Comparison of ENCODE assay signal across 1 cellular context in genomic region chr1:17011439-17012307, GRCh38.
TF ChIP-seq lines count a peak whose summit lies in the region.

Gene ATP13A2, minus strand, starts transcription at chr1:17011928. Its CDS starts 190 bp downstream, at chr1:17011738.

TF ChIP-seq in H1, 55 proteins besides CTCF, POLR2A, EP300 and RAD21:
- TF ChIP-seq TBP (IDR thresholded peaks at IDR 0.05; ENCODE audit: low read depth, low read length) (no peak), TEAD4 (IDR thresholded peaks at IDR 0.05; ENCODE audit: low read depth, low read length) (no peak), POU5F1 (IDR thresholded peaks at IDR 0.05; ENCODE audit: low read depth, low read length) (no peak), RBBP5 (IDR thresholded peaks at IDR 0.05; ENCODE audit: borderline replicate concordance, low read depth, low read length) (no peak), SP2 (IDR thresholded peaks at IDR 0.05; ENCODE audit: low read length) (no peak), TCF12 (IDR thresholded peaks at IDR 0.05; ENCODE audit: low read depth, low read length) (no peak), CREB1 (IDR thresholded peaks at IDR 0.05) (peak; percentile 77), NANOG (IDR thresholded peaks at IDR 0.05; ENCODE audit: insufficient read depth, low read depth, low read length, poor library complexity, severe bottlenecking) (no peak), CBX5 (IDR thresholded peaks at IDR 0.05; ENCODE audit: low read depth, low read length) (no peak), CHD7 (IDR thresholded peaks at IDR 0.05; ENCODE audit: insufficient replicate concordance, low read length) (no peak), CHD1 (IDR thresholded peaks at IDR 0.05; ENCODE audit: low read depth, low read length) (no peak), SP4 (IDR thresholded peaks at IDR 0.05; ENCODE audit: low read length) (no peak), BRCA1 (IDR thresholded peaks at IDR 0.05; ENCODE audit: low read depth, low read length) (no peak), SP1 (IDR thresholded peaks at IDR 0.05; ENCODE audit: low read depth, low read length) (peak; percentile 43; the same call in 1 of the 2 replicates), CEBPB (IDR thresholded peaks at IDR 0.05; ENCODE audit: low read depth, low read length) (no peak), PHF8 (conservative IDR thresholded peaks at IDR 0.05; ENCODE audit: low read depth, low read length) (peak; percentile 27; the same call in 1 of the 2 replicates), POLR2AphosphoS5 (IDR thresholded peaks at IDR 0.05; ENCODE audit: low read depth, low read length) (peak; percentile 31; the same call in 1 of the 2 replicates), JUN (IDR thresholded peaks at IDR 0.05; ENCODE audit: low read depth, low read length) (no peak), EGR1 (IDR thresholded peaks at IDR 0.05; ENCODE audit: borderline replicate concordance, low read depth, low read length) (no peak), CHD2 (IDR thresholded peaks at IDR 0.05; ENCODE audit: low read length) (no peak), SIN3A (conservative IDR thresholded peaks at IDR 0.05 in 1 of 2, IDR thresholded peaks at IDR 0.05 in 1 of 2; ENCODE audit: low read depth in 1 of 2, low read length in 2 of 2) (peak; percentile 0 to 16; a peak in 2 of 4 replicates), NRF1 (IDR thresholded peaks at IDR 0.05; ENCODE audit: low read depth, low read length) (no peak), MAX (IDR thresholded peaks at IDR 0.05) (peak; percentile 61), BACH1 (IDR thresholded peaks at IDR 0.05; ENCODE audit: low read length) (no peak), KDM4A (IDR thresholded peaks at IDR 0.05; ENCODE audit: low read depth, low read length, severe bottlenecking) (peak; percentile 96), ATF2 (IDR thresholded peaks at IDR 0.05; ENCODE audit: low read length) (no peak), FOSL1 (IDR thresholded peaks at IDR 0.05; ENCODE audit: insufficient read depth, low read depth, low read length) (no peak), ATF3 (IDR thresholded peaks at IDR 0.05; ENCODE audit: insufficient read depth, low read depth, low read length) (no peak), KDM1A (IDR thresholded peaks at IDR 0.05; ENCODE audit: borderline replicate concordance, low read length) (no peak), YY1 (IDR thresholded peaks at IDR 0.05; ENCODE audit: low read depth, low read length) (no peak), SIX5 (IDR thresholded peaks at IDR 0.05; ENCODE audit: low read depth, low read length) (peak; percentile 68), SIRT6 (IDR thresholded peaks at IDR 0.05; ENCODE audit: low read length) (no peak), ZNF274 (IDR thresholded peaks at IDR 0.05; ENCODE audit: borderline replicate concordance, extremely low read depth, low read length) (no peak), RNF2 (IDR thresholded peaks at IDR 0.05; ENCODE audit: borderline replicate concordance, low read depth, low read length, missing control alignments, poor library complexity, severe bottlenecking) (no peak), RFX5 (IDR thresholded peaks at IDR 0.05; ENCODE audit: borderline replicate concordance, low read depth, low read length) (no peak), TAF7 (optimal IDR thresholded peaks at IDR 0.05; ENCODE audit: borderline replicate concordance, low read depth, low read length) (no peak), MAFK (IDR thresholded peaks at IDR 0.05; ENCODE audit: low read depth, low read length) (no peak), CBX8 (IDR thresholded peaks at IDR 0.05; ENCODE audit: borderline replicate concordance, low read depth, low read length) (no peak), E2F6 (IDR thresholded peaks at IDR 0.05) (no peak), RXRA (IDR thresholded peaks at IDR 0.05; ENCODE audit: insufficient read depth, low read depth, low read length) (no peak), SAP30 (IDR thresholded peaks at IDR 0.05; ENCODE audit: insufficient read depth, insufficient replicate concordance, low read length) (no peak), HDAC2 (IDR thresholded peaks at IDR 0.05; ENCODE audit: borderline replicate concordance in 1 of 2, low read depth in 2 of 2, low read length in 2 of 2) (0 out of 4 replicates have a peak, but pooled peaks of 1 of the 2 experiments have one; percentile 34), TAF1 (IDR thresholded peaks at IDR 0.05; ENCODE audit: low read depth, low read length) (no peak; the same call in none of the 2 replicates), EZH2 (IDR thresholded peaks at IDR 0.05; ENCODE audit: low read depth, low read length, severe bottlenecking) (no peak), SUZ12 (IDR thresholded peaks at IDR 0.05; ENCODE audit: low read length) (no peak), ASH2L (IDR thresholded peaks at IDR 0.05; ENCODE audit: low read length) (peak; percentile 46), KDM5A (IDR thresholded peaks at IDR 0.05; ENCODE audit: low read length) (no peak), SRF (IDR thresholded peaks at IDR 0.05; ENCODE audit: low read depth, low read length) (no peak), HDAC6 (IDR thresholded peaks at IDR 0.05; ENCODE audit: low read depth, low read length) (no peak), BCL11A (IDR thresholded peaks at IDR 0.05; ENCODE audit: low read depth in 2 of 2, low read length in 2 of 2) (no peak), CTBP2 (IDR thresholded peaks at IDR 0.05; ENCODE audit: borderline replicate concordance, insufficient read depth, insufficient read length, low read length) (no peak), GTF2F1 (IDR thresholded peaks at IDR 0.05; ENCODE audit: borderline replicate concordance, low read depth, low read length) (no peak), USF2 (IDR thresholded peaks at IDR 0.05; ENCODE audit: low read length) (no peak), GABPA (IDR thresholded peaks at IDR 0.05; ENCODE audit: borderline replicate concordance, insufficient read depth, low read length) (no peak), JUND (IDR thresholded peaks at IDR 0.05; ENCODE audit: low read length) (peak; percentile 25; the same call in 1 of the 2 replicates)
TF ChIP-seq in H1: peak in this region for 11.
